1 cellular context compared by ENCODE assay signal in the genomic region with DNA sequence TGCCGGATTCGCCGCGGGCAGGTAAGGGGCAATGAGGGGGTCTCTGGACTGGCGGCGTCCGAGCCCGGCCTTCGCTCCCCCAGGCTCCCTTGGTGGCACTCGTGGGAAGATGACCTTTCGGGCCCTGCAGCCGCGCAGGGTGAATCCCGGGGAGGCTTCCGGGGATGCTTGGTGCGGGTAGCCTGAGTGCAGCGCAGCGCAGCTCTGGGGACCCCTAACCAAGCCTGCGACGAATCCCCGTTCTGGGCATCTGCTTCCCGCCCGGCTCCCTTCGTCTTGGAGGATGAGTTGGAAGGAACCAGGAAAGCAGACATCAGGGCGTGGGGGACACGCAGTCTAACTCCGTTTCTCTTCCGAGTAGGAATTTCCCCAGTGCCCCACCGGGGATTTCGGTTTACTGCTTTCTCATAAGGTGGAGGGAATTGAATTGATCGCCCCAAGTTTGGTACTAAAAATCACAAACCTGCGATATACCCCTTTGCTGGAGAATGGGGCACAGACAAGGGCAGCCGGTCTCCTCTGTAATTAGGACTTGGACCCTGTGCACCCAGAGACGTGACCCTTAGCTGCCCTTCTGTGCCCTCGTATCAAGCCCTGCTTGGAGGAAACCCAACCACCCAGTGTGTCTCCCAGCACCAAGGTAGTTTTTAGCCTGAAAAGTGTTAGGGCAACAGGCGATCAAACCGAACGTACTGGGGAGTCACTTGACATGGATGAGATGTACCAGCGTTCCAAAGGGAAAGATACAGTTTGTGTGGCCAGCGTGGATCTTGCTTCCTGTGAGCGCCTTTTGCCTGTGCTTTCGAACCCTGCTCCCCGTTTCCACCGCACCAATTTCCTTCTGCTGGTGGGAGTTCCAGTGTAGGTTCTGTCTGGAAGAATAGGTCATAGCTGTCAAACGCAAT.
TF ChIP-seq lines count a peak whose summit lies in the region.

No MANE protein-coding gene starts in this region.

TF ChIP-seq in WTC11, 78 proteins besides CTCF, POLR2A, EP300 and RAD21 (continued from another document):
- TF ChIP-seq CREM (CRISPR knock-in tag; IDR thresholded peaks at IDR 0.05), result no peak
